Comparison of ENCODE assay signal across 8 cellular contexts in the genomic region with DNA sequence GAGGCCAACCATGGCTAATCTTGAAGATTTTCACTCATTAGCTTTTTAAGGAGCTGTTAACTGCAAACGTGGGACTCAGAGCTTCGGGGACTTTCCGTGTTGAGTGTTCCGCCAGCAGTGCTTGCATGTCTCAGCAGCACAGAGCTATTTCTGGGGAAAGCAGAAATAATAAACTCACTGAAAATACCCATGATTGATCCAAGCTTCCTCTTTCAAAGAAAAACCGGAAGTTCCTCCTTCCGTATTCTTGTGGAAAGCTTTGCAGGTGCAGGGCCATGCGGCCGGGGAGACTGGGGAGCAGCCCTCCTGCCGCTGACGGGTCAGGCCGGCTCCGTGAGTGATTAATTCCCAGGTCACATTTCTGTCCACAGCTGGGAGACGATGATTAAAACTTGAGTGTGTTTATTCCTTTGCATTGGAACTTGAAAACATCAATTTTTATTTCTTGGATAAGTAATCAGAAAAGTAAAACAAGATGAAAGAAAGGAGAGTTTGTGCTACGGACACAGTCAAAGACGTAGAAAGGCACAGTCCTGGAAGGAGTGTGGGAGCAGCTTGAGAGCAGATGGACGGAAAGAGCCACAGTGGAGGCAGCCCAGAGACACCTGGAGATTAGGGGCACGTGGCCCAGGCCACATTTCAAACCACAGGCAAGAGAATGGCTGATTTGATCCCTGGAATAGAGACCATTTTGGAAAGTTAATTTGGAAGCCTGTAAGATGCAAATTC. TPM values are rescaled to one million over a fixed set of nuclear protein-coding genes. Genes with fewer than 3 reads are reported as not detected.
DNase-seq lines count a peak whose midpoint lies in the region; ATAC-seq and TF ChIP-seq lines count a peak whose summit lies in the region.

No MANE protein-coding gene starts in this region.

- no peaks in the 10 kb centered on the region for H3K36me3 ChIP-seq in tibial nerve

- peaks cover 0 to 3% (median 0%) of the 10 kb centered on the region in 7 donors for H3K9me3 Mint-ChIP-seq in CD14-positive monocyte
- H3K9me3 Mint-ChIP-seq in effector memory CD8-positive, alpha-beta T cell: no peaks in the 10 kb centered on the region
- no peaks in the 10 kb centered on the region for H3K9me3 Mint-ChIP-seq in activated T-helper 1 cell treated with anti-CD3 and anti-CD28 coated beads, Interleukin-12 subunit alpha, Interleukin-12 subunit beta, Interleukin-2, Interleukin-4 antibody, amounts not matched to agents 30 ng/mL and 10 ng/mL and 1 ng/mL, durations not matched to agents 14 hours and 24 hours and 36 hours

- peaks cover 21% of the 10 kb centered on the region for H3K4me1 Mint-ChIP-seq in CD14-positive monocyte
- H3K4me1 Mint-ChIP-seq in effector memory CD8-positive, alpha-beta T cell (ENCODE audit: low read depth in 2 of 2): no peaks in the 10 kb centered on the region
- H3K4me1 Mint-ChIP-seq in activated T-helper 1 cell treated with anti-CD3 and anti-CD28 coated beads, Interleukin-12 subunit alpha, Interleukin-12 subunit beta, Interleukin-2, Interleukin-4 antibody, amounts not matched to agents 30 ng/mL and 10 ng/mL and 1 ng/mL, durations not matched to agents 14 hours and 24 hours and 36 hours (ENCODE audit: low read depth): peaks cover 9% of the 10 kb centered on the region

- WGBS in tibial nerve, 2 donors: 54 to 63% methylated on average over 17 of the region's 17 CpGs

- H3K9me3 ChIP-seq in tibial nerve: no peaks in the 10 kb centered on the region

- peak overlapping the region; percentile 81 to 91 (median 85) for H3K27ac Mint-ChIP-seq in CD14-positive monocyte
- no peak overlapping the region for H3K27ac Mint-ChIP-seq in effector memory CD8-positive, alpha-beta T cell
- no peak overlapping the region for H3K27ac Mint-ChIP-seq in activated T-helper 1 cell treated with anti-CD3 and anti-CD28 coated beads, Interleukin-12 subunit alpha, Interleukin-12 subunit beta, Interleukin-2, Interleukin-4 antibody, amounts not matched to agents 30 ng/mL and 10 ng/mL and 1 ng/mL, durations not matched to agents 14 hours and 24 hours and 36 hours

- intact Hi-C loops in CD14-positive monocyte (cut with micrococcal nuclease): no loop called here
- intact Hi-C loops in activated T-helper 1 cell treated with anti-CD3 and anti-CD28 coated beads, Interleukin-12 subunit alpha, Interleukin-12 subunit beta, Interleukin-2, Interleukin-4 antibody, amounts not matched to agents 30 ng/mL and 10 ng/mL and 1 ng/mL, durations not matched to agents 14 hours and 24 hours and 36 hours (cut with micrococcal nuclease): no loop called here

- ATAC-seq in GM19452 (IDR thresholded peaks at IDR 0.05; ENCODE audit: unreplicated experiment) (peak; percentile 68), HG03457 (IDR thresholded peaks at IDR 0.05; ENCODE audit: unreplicated experiment) (peak; percentile 77)
- peak; percentile 46 for ATAC-seq in effector memory CD8-positive, alpha-beta T cell (replicated peaks)

- H3K4me3 Mint-ChIP-seq in CD14-positive monocyte: peak overlapping the region; percentile 27 to 79
- peak overlapping the region in 1 of 2 donors; percentile 31 for H3K4me3 Mint-ChIP-seq in effector memory CD8-positive, alpha-beta T cell
- H3K4me3 Mint-ChIP-seq in activated T-helper 1 cell treated with anti-CD3 and anti-CD28 coated beads, Interleukin-12 subunit alpha, Interleukin-12 subunit beta, Interleukin-2, Interleukin-4 antibody, amounts not matched to agents 30 ng/mL and 10 ng/mL and 1 ng/mL, durations not matched to agents 14 hours and 24 hours and 36 hours: no peak overlapping the region

- H3K27ac ChIP-seq in tibial nerve: no peak overlapping the region

- no peaks in the 10 kb centered on the region for H3K27me3 ChIP-seq in tibial nerve

- TF ChIP-seq POLR2A in tibial nerve (IDR thresholded peaks at IDR 0.05): no peak

- TF ChIP-seq CTCF in CD14-positive monocyte (IDR thresholded peaks at IDR 0.05) (no peak), tibial nerve (IDR thresholded peaks at IDR 0.05) (no peak)

- H3K27me3 Mint-ChIP-seq in CD14-positive monocyte (ENCODE audit: low read depth in 3 of 3): peaks cover 21 to 30% (median 27%) of the 10 kb centered on the region in 3 donors
- peaks cover 31 to 68% of the 10 kb centered on the region in 2 donors for H3K27me3 Mint-ChIP-seq in effector memory CD8-positive, alpha-beta T cell
- peaks cover 5% of the 10 kb centered on the region for H3K27me3 Mint-ChIP-seq in activated T-helper 1 cell treated with anti-CD3 and anti-CD28 coated beads, Interleukin-12 subunit alpha, Interleukin-12 subunit beta, Interleukin-2, Interleukin-4 antibody, amounts not matched to agents 30 ng/mL and 10 ng/mL and 1 ng/mL, durations not matched to agents 14 hours and 24 hours and 36 hours (ENCODE audit: insufficient read depth)

- TF ChIP-seq EP300 in tibial nerve (IDR thresholded peaks at IDR 0.05): peak in 1 of 2 donors; percentile 40

- peaks cover 0 to 2% of the 10 kb centered on the region in 2 donors for H3K36me3 Mint-ChIP-seq in CD14-positive monocyte
- peaks cover 3% of the 10 kb centered on the region for H3K36me3 Mint-ChIP-seq in effector memory CD8-positive, alpha-beta T cell (ENCODE audit: insufficient read depth)
- no peaks in the 10 kb centered on the region for H3K36me3 Mint-ChIP-seq in activated T-helper 1 cell treated with anti-CD3 and anti-CD28 coated beads, Interleukin-12 subunit alpha, Interleukin-12 subunit beta, Interleukin-2, Interleukin-4 antibody, amounts not matched to agents 30 ng/mL and 10 ng/mL and 1 ng/mL, durations not matched to agents 14 hours and 24 hours and 36 hours (ENCODE audit: low read depth)

- DNase-seq in CD14-positive monocyte (ENCODE audit: low spot score) (peak; percentile 63), DMS153 (lab: John Stamatoyannopoulos, UW) (no peak), tibial nerve (ENCODE audit: low spot score in 2 of 2) (no peak)
- no peak for DNase-seq in effector memory CD8-positive, alpha-beta T cell
- no peak for DNase-seq in activated CD8-positive, alpha-beta memory T cell treated with anti-CD3 and anti-CD28 coated beads for 24 hours
- DNase-seq in activated T-helper 1 cell treated with anti-CD3 and anti-CD28 coated beads, Interleukin-12 subunit alpha, Interleukin-12 subunit beta, Interleukin-2, Interleukin-4 antibody, amounts not matched to agents 30 ng/mL and 10 ng/mL and 1 ng/mL, durations not matched to agents 14 hours and 24 hours and 36 hours (ENCODE audit: low spot score): no peak

- no peak overlapping the region for H3K4me3 ChIP-seq in tibial nerve

- peaks cover 0 to 9% (median 2%) of the 10 kb centered on the region in 4 donors for H3K4me1 ChIP-seq in tibial nerve

RNA-seq across cellular contexts. Expression of a gene that starts 54.2 kb away (rescaled TPM):
- 1 to 10 TPM; 9.1 TPM for polyA plus RNA-seq in CD14-positive monocyte
- total RNA-seq in activated T-helper 1 cell treated with anti-CD3 and anti-CD28 coated beads, Interleukin-12 subunit alpha, Interleukin-12 subunit beta, Interleukin-2, Interleukin-4 antibody, amounts not matched to agents 30 ng/mL and 10 ng/mL and 1 ng/mL, durations not matched to agents 14 hours and 24 hours and 36 hours: 45.9 and 47.2 TPM in 2 replicates
- total RNA-seq in tibial nerve: 10 to 100 TPM; 18.1 to 40.5 (median 25.7) TPM

Comparison
In these comparisons a context has a peak if more than half of its experiments do, and no peak if none do; other contexts are left out.
1. H3K27ac Mint-ChIP-seq: peak in CD14-positive monocyte (7 of 7); none in effector memory CD8-positive, alpha-beta T cell (0 of 2) and activated T-helper 1 cell treated with anti-CD3 and anti-CD28 coated beads, Interleukin-12 subunit alpha, Interleukin-12 subunit beta, Interleukin-2, Interleukin-4 antibody, amounts not matched to agents 30 ng/mL and 10 ng/mL and 1 ng/mL, durations not matched to agents 14 hours and 24 hours and 36 hours (single experiment).
2. Peak in every context shown above with its lines, with median percentiles within 50 percentile points of each other: ATAC-seq.